In the genomic region with DNA sequence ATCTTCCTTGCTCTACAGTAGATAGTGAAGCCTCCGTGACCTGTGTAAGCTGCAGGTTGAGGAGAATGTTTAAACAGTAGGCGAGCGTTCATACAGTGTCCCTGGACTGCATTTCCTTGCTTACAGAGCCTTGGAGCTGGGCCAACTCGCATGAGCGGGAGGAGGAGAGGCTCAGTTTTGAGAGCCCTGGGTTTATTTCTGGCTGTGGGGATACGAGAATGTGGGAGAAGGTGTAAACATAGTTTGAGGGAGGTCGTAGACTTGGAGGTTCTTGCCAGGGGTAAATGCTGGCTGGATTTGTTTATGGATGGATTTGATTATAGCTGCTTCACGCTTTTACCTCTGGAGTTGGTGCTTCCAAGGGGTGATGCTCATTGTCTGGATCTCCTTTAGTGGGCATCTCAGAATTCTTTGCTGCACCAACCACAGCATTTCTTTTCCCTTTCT, we compare ENCODE assay signal across 1 cellular context.
TF ChIP-seq lines count a peak whose summit lies in the region.

No MANE protein-coding gene starts in this region.

TF ChIP-seq in HepG2, 621 proteins besides CTCF, POLR2A, EP300 and RAD21 (continued from another document):
- TF ChIP-seq, protein P1, sequence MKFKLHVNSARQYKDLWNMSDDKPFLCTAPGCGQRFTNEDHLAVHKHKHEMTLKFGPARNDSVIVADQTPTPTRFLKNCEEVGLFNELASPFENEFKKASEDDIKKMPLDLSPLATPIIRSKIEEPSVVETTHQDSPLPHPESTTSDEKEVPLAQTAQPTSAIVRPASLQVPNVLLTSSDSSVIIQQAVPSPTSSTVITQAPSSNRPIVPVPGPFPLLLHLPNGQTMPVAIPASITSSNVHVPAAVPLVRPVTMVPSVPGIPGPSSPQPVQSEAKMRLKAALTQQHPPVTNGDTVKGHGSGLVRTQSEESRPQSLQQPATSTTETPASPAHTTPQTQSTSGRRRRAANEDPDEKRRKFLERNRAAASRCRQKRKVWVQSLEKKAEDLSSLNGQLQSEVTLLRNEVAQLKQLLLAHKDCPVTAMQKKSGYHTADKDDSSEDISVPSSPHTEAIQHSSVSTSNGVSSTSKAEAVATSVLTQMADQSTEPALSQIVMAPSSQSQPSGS (CRISPR knock-in tag; IDR thresholded peaks at IDR 0.05), result peak; percentile 54; the same call in 1 of the 2 replicates
- TF ChIP-seq STAG1 (CRISPR knock-in tag; IDR thresholded peaks at IDR 0.05) (0 out of 2 replicates have a peak, but pooled peaks have one; percentile 2), ISL2 (CRISPR knock-in tag; IDR thresholded peaks at IDR 0.05) (0 out of 2 replicates have a peak, but pooled peaks have one; percentile 18), SMC3 (IDR thresholded peaks at IDR 0.05; ENCODE audit: low read length) (0 out of 2 replicates have a peak, but pooled peaks have one; percentile 21), ZFX (CRISPR knock-in tag; IDR thresholded peaks at IDR 0.05; ENCODE audit: low read depth) (peak; percentile 41; the same call in 1 of the 2 replicates), RAD51 (IDR thresholded peaks at IDR 0.05; ENCODE audit: borderline replicate concordance) (no peak), KLF9 (CRISPR knock-in tag; IDR thresholded peaks at IDR 0.05; ENCODE audit: low read depth) (0 out of 2 replicates have a peak, but pooled peaks have one; percentile 38), ZNF547 (CRISPR knock-in tag; IDR thresholded peaks at IDR 0.05) (0 out of 2 replicates have a peak, but pooled peaks have one; percentile 45), KDM6A (CRISPR knock-in tag; IDR thresholded peaks at IDR 0.05; ENCODE audit: low read depth) (0 out of 2 replicates have a peak, but pooled peaks have one; percentile 26), ZNF670 (CRISPR knock-in tag; IDR thresholded peaks at IDR 0.05; ENCODE audit: borderline replicate concordance) (no peak), PCBP1 (IDR thresholded peaks at IDR 0.05; ENCODE audit: borderline replicate concordance, low read depth, low read length) (no peak), ZNF432 (CRISPR knock-in tag; IDR thresholded peaks at IDR 0.05; ENCODE audit: borderline replicate concordance) (no peak), RFX1 (IDR thresholded peaks at IDR 0.05) (no peak), NCOA2 (CRISPR knock-in tag; IDR thresholded peaks at IDR 0.05) (peak; percentile 55; the same call in 1 of the 2 replicates), XRCC5 (optimal IDR thresholded peaks at IDR 0.05; ENCODE audit: low read length) (peak; percentile 15), ZNF652 (CRISPR knock-in tag; IDR thresholded peaks at IDR 0.05; ENCODE audit: borderline replicate concordance, low read depth) (peak; percentile 22; the same call in 1 of the 2 replicates), POGZ (CRISPR knock-in tag; IDR thresholded peaks at IDR 0.05) (peak; percentile 54), HDAC1 (CRISPR knock-in tag; IDR thresholded peaks at IDR 0.05) (peak; percentile 42; the same call in 1 of the 2 replicates)
- TF ChIP-seq, protein P2, sequence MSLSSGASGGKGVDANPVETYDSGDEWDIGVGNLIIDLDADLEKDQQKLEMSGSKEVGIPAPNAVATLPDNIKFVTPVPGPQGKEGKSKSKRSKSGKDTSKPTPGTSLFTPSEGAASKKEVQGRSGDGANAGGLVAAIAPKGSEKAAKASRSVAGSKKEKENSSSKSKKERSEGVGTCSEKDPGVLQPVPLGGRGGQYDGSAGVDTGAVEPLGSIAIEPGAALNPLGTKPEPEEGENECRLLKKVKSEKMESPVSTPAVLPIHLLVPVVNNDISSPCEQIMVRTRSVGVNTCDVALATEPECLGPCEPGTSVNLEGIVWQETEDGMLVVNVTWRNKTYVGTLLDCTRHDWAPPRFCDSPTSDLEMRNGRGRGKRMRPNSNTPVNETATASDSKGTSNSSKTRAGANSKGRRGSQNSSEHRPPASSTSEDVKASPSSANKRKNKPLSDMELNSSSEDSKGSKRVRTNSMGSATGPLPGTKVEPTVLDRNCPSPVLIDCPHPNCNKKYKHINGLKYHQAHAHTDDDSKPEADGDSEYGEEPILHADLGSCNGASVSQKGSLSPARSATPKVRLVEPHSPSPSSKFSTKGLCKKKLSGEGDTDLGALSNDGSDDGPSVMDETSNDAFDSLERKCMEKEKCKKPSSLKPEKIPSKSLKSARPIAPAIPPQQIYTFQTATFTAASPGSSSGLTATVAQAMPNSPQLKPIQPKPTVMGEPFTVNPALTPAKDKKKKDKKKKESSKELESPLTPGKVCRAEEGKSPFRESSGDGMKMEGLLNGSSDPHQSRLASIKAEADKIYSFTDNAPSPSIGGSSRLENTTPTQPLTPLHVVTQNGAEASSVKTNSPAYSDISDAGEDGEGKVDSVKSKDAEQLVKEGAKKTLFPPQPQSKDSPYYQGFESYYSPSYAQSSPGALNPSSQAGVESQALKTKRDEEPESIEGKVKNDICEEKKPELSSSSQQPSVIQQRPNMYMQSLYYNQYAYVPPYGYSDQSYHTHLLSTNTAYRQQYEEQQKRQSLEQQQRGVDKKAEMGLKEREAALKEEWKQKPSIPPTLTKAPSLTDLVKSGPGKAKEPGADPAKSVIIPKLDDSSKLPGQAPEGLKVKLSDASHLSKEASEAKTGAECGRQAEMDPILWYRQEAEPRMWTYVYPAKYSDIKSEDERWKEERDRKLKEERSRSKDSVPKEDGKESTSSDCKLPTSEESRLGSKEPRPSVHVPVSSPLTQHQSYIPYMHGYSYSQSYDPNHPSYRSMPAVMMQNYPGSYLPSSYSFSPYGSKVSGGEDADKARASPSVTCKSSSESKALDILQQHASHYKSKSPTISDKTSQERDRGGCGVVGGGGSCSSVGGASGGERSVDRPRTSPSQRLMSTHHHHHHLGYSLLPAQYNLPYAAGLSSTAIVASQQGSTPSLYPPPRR (CRISPR knock-in tag; IDR thresholded peaks at IDR 0.05; ENCODE audit: borderline replicate concordance), result peak; percentile 13; the same call in 1 of the 2 replicates
- TF ChIP-seq, protein P3, sequence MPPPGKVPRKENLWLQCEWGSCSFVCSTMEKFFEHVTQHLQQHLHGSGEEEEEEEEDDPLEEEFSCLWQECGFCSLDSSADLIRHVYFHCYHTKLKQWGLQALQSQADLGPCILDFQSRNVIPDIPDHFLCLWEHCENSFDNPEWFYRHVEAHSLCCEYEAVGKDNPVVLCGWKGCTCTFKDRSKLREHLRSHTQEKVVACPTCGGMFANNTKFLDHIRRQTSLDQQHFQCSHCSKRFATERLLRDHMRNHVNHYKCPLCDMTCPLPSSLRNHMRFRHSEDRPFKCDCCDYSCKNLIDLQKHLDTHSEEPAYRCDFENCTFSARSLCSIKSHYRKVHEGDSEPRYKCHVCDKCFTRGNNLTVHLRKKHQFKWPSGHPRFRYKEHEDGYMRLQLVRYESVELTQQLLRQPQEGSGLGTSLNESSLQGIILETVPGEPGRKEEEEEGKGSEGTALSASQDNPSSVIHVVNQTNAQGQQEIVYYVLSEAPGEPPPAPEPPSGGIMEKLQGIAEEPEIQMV (CRISPR knock-in tag; IDR thresholded peaks at IDR 0.05; ENCODE audit: low read depth), result no peak
- TF ChIP-seq, protein P4, sequence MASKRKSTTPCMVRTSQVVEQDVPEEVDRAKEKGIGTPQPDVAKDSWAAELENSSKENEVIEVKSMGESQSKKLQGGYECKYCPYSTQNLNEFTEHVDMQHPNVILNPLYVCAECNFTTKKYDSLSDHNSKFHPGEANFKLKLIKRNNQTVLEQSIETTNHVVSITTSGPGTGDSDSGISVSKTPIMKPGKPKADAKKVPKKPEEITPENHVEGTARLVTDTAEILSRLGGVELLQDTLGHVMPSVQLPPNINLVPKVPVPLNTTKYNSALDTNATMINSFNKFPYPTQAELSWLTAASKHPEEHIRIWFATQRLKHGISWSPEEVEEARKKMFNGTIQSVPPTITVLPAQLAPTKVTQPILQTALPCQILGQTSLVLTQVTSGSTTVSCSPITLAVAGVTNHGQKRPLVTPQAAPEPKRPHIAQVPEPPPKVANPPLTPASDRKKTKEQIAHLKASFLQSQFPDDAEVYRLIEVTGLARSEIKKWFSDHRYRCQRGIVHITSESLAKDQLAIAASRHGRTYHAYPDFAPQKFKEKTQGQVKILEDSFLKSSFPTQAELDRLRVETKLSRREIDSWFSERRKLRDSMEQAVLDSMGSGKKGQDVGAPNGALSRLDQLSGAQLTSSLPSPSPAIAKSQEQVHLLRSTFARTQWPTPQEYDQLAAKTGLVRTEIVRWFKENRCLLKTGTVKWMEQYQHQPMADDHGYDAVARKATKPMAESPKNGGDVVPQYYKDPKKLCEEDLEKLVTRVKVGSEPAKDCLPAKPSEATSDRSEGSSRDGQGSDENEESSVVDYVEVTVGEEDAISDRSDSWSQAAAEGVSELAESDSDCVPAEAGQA (IDR thresholded peaks at IDR 0.05; ENCODE audit: low read depth), result no peak
- TF ChIP-seq, protein P4 (CRISPR knock-in tag; IDR thresholded peaks at IDR 0.05; ENCODE audit: borderline replicate concordance), result no peak
- TF ChIP-seq, protein P5, sequence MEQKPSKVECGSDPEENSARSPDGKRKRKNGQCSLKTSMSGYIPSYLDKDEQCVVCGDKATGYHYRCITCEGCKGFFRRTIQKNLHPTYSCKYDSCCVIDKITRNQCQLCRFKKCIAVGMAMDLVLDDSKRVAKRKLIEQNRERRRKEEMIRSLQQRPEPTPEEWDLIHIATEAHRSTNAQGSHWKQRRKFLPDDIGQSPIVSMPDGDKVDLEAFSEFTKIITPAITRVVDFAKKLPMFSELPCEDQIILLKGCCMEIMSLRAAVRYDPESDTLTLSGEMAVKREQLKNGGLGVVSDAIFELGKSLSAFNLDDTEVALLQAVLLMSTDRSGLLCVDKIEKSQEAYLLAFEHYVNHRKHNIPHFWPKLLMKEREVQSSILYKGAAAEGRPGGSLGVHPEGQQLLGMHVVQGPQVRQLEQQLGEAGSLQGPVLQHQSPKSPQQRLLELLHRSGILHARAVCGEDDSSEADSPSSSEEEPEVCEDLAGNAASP (CRISPR knock-in tag; IDR thresholded peaks at IDR 0.05; ENCODE audit: borderline replicate concordance), result peak; percentile 79; the same call in 1 of the 2 replicates
- TF ChIP-seq, protein P6, sequence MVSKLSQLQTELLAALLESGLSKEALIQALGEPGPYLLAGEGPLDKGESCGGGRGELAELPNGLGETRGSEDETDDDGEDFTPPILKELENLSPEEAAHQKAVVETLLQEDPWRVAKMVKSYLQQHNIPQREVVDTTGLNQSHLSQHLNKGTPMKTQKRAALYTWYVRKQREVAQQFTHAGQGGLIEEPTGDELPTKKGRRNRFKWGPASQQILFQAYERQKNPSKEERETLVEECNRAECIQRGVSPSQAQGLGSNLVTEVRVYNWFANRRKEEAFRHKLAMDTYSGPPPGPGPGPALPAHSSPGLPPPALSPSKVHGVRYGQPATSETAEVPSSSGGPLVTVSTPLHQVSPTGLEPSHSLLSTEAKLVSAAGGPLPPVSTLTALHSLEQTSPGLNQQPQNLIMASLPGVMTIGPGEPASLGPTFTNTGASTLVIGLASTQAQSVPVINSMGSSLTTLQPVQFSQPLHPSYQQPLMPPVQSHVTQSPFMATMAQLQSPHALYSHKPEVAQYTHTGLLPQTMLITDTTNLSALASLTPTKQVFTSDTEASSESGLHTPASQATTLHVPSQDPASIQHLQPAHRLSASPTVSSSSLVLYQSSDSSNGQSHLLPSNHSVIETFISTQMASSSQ (IDR thresholded peaks at IDR 0.05; ENCODE audit: low read depth), result no peak
- TF ChIP-seq, protein P6 (CRISPR knock-in tag; IDR thresholded peaks at IDR 0.05; ENCODE audit: borderline replicate concordance), result no peak
- TF ChIP-seq, protein P7, sequence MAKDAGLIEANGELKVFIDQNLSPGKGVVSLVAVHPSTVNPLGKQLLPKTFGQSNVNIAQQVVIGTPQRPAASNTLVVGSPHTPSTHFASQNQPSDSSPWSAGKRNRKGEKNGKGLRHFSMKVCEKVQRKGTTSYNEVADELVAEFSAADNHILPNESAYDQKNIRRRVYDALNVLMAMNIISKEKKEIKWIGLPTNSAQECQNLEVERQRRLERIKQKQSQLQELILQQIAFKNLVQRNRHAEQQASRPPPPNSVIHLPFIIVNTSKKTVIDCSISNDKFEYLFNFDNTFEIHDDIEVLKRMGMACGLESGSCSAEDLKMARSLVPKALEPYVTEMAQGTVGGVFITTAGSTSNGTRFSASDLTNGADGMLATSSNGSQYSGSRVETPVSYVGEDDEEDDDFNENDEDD (CRISPR knock-in tag; IDR thresholded peaks at IDR 0.05; ENCODE audit: borderline replicate concordance), result peak; percentile 36; the same call in 1 of the 2 replicates
